ENCODE assay signal across 2 cellular contexts in genomic region chr1:45337630-45338320, GRCh38.
TF ChIP-seq lines count a peak whose summit lies in the region.

No MANE protein-coding gene starts in this region.

TF ChIP-seq in GM12878, 131 proteins besides CTCF, POLR2A, EP300 and RAD21:
- TF ChIP-seq PRDM15 (CRISPR knock-in tag; IDR thresholded peaks at IDR 0.05) (no peak), PAX5 (IDR thresholded peaks at IDR 0.05; ENCODE audit: borderline replicate concordance, low read depth, low read length) (0 out of 2 replicates have a peak, but pooled peaks have one; percentile 9)

TF ChIP-seq in SK-N-SH, 30 proteins besides CTCF, POLR2A, EP300 and RAD21:
- TF ChIP-seq USF1 (IDR thresholded peaks at IDR 0.05; ENCODE audit: borderline replicate concordance, low read depth) (no peak), ZBTB33 (IDR thresholded peaks at IDR 0.05; ENCODE audit: borderline replicate concordance, low read depth) (no peak), REST (IDR thresholded peaks at IDR 0.05; ENCODE audit: low read depth, low read length) (no peak), USF2 (IDR thresholded peaks at IDR 0.05; ENCODE audit: borderline replicate concordance, low read depth, low read length) (no peak), TAF1 (IDR thresholded peaks at IDR 0.05; ENCODE audit: borderline replicate concordance, low read depth, low read length) (no peak), TCF12 (IDR thresholded peaks at IDR 0.05) (no peak), RFX5 (IDR thresholded peaks at IDR 0.05; ENCODE audit: low read length) (no peak), MAX (IDR thresholded peaks at IDR 0.05; ENCODE audit: low read depth) (no peak), FOSL2 (IDR thresholded peaks at IDR 0.05; ENCODE audit: borderline replicate concordance, low read depth) (no peak), FOXJ3 (CRISPR knock-in tag; IDR thresholded peaks at IDR 0.05) (no peak), IRF3 (IDR thresholded peaks at IDR 0.05; ENCODE audit: low read depth, low read length) (no peak), RXRA (IDR thresholded peaks at IDR 0.05; ENCODE audit: borderline replicate concordance, low read depth) (no peak), PBX3 (IDR thresholded peaks at IDR 0.05) (no peak), TEAD4 (IDR thresholded peaks at IDR 0.05; ENCODE audit: borderline replicate concordance, insufficient read depth) (no peak), YY1 (IDR thresholded peaks at IDR 0.05; ENCODE audit: low read depth) (no peak), JUND (IDR thresholded peaks at IDR 0.05) (no peak), NRF1 (IDR thresholded peaks at IDR 0.05; ENCODE audit: low read depth, low read length) (no peak), ELF1 (IDR thresholded peaks at IDR 0.05) (no peak)
